In the genomic region with DNA sequence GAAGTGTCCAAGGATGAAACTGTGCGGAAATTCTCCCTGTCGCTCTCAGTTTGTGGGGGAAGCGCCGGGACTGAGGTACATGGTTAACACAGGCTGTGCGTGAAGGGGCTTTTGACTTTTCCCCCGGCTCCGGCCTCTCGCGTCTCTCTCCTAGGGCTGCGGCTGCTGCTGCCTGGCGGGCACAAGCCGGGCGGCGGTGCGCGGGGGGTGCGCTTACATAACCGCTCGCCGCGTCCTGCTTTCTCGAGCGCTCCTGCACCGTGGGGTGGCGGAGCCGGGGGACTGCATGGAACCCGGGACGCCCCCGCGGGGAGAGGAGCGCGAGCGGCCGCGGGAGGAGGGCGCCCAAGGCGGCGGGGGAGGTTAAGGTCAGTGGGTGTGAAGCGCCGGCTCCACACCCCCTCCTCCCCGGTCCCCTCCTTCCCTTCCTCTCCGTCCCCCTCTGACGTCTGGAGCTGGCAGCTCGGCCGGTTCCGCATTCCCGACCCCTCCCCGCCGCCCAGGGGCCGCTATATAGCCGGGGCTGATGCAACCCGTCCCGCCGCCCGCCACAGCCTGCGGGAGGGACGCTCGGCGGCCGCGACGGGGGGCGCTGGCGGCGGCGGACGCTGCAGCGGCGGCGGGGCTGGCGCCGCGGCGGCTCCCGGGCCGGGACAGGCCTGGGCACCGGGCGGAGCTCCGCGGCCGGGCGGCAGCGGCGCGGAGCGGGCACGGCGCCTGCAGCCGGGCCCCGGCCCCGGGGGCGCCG, we compare ENCODE assay signal across 8 cellular contexts. TPM values are rescaled to one million over a fixed set of nuclear protein-coding genes. Genes with fewer than 3 reads are reported as not detected.
DNase-seq lines count a peak whose midpoint lies in the region; ATAC-seq, FAIRE-seq and TF ChIP-seq lines count a peak whose summit lies in the region.

A gene with protein sequence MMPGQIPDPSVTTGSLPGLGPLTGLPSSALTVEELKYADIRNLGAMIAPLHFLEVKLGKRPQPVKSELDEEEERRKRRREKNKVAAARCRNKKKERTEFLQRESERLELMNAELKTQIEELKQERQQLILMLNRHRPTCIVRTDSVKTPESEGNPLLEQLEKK (plus strand): TSS at position 541 of the 748 bp plus-strand sequence. CDS start 9,899 bp downstream, outside the sequence.

- DNase-seq in ACHN (peak; percentile 79), RWPE1 (ENCODE audit: low spot score) (peak; percentile 76), frontal cortex (ENCODE audit: low spot score in 2 of 2) (peak; percentile 88), neural crest cell (ENCODE audit: low read depth, low spot score) (peak; percentile 33), thyroid gland (peak; percentile 82 to 86)
- peak; percentile 53 for DNase-seq in activated naive CD4-positive, alpha-beta T cell treated with anti-CD3 and anti-CD28 coated beads, Interleukin-2, amount 50 U/mL, for 16 hours

- TF ChIP-seq CTCF in RWPE1 (conservative IDR thresholded peaks at IDR 0.05; ENCODE audit: low read depth) (no peak), neural crest cell (conservative IDR thresholded peaks at IDR 0.05) (no peak), thyroid gland (IDR thresholded peaks at IDR 0.05) (peak in 4 of 6 experiments; percentile 3 to 23 (median 20))

- intact Hi-C loops in thyroid gland (cut with DNase I): no loop called here

- CTCF ChIA-PET in RWPE1 (lab: Yijun Ruan, JAX): interaction anchor here (1.2 to 1.4 kb wide), 2 partner anchors 61 to 118 kb away, joined by 7 to 10 read pairs; no protein-coding TSS in a partner anchor

- POLR2A ChIA-PET in RWPE1 (lab: Yijun Ruan, JAX; ENCODE audit: low non-redundant PET): interaction anchor here (0.6 to 1.0 kb wide), 2 partner anchors 26 to 1423 kb away, joined by 3 to 4 read pairs; no protein-coding TSS in a partner anchor

- H3K9me3 ChIP-seq in thyroid gland: no peaks in the 10 kb centered on the region

- H3K4me3 Mint-ChIP-seq in neural crest cell: peak within 1 kb of the TSS; percentile 87

- H3K27ac ChIP-seq in RWPE1 (peak within 1 kb of the TSS; percentile 74), thyroid gland (peak within 1 kb of the TSS; percentile 56 to 81 (median 81))

- H3K4me3 ChIP-seq in thyroid gland (replicated peaks in 1 of 3): peak within 1 kb of the TSS in 2 of 3 donors; percentile 55 to 88

- peaks cover 3% of the 10 kb centered on the region for H3K9me3 Mint-ChIP-seq in neural crest cell

- H3K27ac Mint-ChIP-seq in neural crest cell (ENCODE audit: unreplicated experiment): no peak within 1 kb of the TSS

- FAIRE-seq in frontal cortex (lab: Jason Lieb, UNC): no peak

- peaks cover 20 to 25% of the 10 kb centered on the region in 2 donors for H3K4me1 ChIP-seq in thyroid gland

- in situ Hi-C loops in ACHN (cut with HindIII; ENCODE audit: low pct_ligation_motif_present, low pct_unique_long_range_greater_than_20kb, low sequenced_read_pairs): no loop called here

- peaks cover 3% of the 10 kb centered on the region for H3K4me1 Mint-ChIP-seq in neural crest cell

- TF ChIP-seq POLR2A in thyroid gland (IDR thresholded peaks at IDR 0.05): peak in 1 of 2 donors; percentile 84

- H3K36me3 Mint-ChIP-seq in neural crest cell (ENCODE audit: low read depth): no peaks in the 10 kb centered on the region

- H3K27me3 ChIP-seq in thyroid gland: no peaks in the 10 kb centered on the region

- ATAC-seq in GM18511 (IDR thresholded peaks at IDR 0.05; ENCODE audit: unreplicated experiment): peak; percentile 52
- ATAC-seq in HG03460 (IDR thresholded peaks at IDR 0.05; ENCODE audit: unreplicated experiment): peak; percentile 32

- 0 to 1% methylated on average over 15 to 28 of the region's 93 CpGs for WGBS in thyroid gland, 2 donors

- peaks cover 42% of the 10 kb centered on the region for H3K27me3 Mint-ChIP-seq in neural crest cell (ENCODE audit: low read depth)

- H3K36me3 ChIP-seq in thyroid gland: peaks cover 0 to 3% of the 10 kb centered on the region in 2 donors

RNA-seq across cellular contexts. Expression of the gene that starts here (rescaled TPM):
- 5.3 TPM for total RNA-seq in frontal cortex
- 2.6 and 4.7 TPM in 2 replicates for total RNA-seq in neural crest cell
- 10 to 100 TPM; 24.2 to 54.6 (median 36.3) TPM for total RNA-seq in thyroid gland

Comparison
In these comparisons a context has a peak if more than half of its experiments do, and no peak if none do; other contexts are left out.
1. Peak in every context shown above with its lines: DNase-seq, ATAC-seq, H3K4me3 ChIP-seq and H3K27ac ChIP-seq.
2. DNase-seq: peak in every context shown above with its lines; median percentile 88 in frontal cortex; 84 in thyroid gland; 79 in ACHN; 76 in RWPE1; 53 in activated naive CD4-positive, alpha-beta T cell treated with anti-CD3 and anti-CD28 coated beads, Interleukin-2, amount 50 U/mL, for 16 hours; 33 in neural crest cell.
3. CTCF ChIP-seq: peak in thyroid gland (4 of 6); none in RWPE1 (single experiment) and neural crest cell (single experiment).